In genomic region chr4:20474119-20474518, GRCh38 we compare ENCODE assay signal across 16 cellular contexts.
DNase-seq lines count a peak whose midpoint lies in the region; ATAC-seq and TF ChIP-seq lines count a peak whose summit lies in the region.
"Had no signal": no experiment of that assay in that cellular context is flagged by ENCODE, and none has a peak within 500 bp of the region (broad histone marks: within the 10 kb centered on the region; RNA-seq: fewer than 3 reads in every experiment).

No MANE protein-coding gene starts in this region.

- H3K27me3 ChIP-seq in cardiac muscle cell (no peaks in the 10 kb centered on the region), heart right ventricle (no peaks in the 10 kb centered on the region)
- H3K27me3 ChIP-seq: tibial nerve had no signal

- TF ChIP-seq CTCF in cardiac muscle cell (IDR thresholded peaks at IDR 0.05; ENCODE audit: low read depth, low read length) (no peak), heart right ventricle (IDR thresholded peaks at IDR 0.05) (no peak), fibroblast of pulmonary artery (IDR thresholded peaks at IDR 0.05; ENCODE audit: low read length, missing control alignments) (no peak)

- H3K27ac ChIP-seq in cardiac muscle cell (no peak overlapping the region), heart right ventricle (no peak overlapping the region)
- H3K27ac ChIP-seq: tibial nerve had no signal

- POLR2A ChIA-PET in naive thymus-derived CD8-positive, alpha-beta T cell (lab: Charles Lee), result no interaction called here

- no peak overlapping the region for H3K27ac Mint-ChIP-seq in activated T-cell treated with anti-CD3 and anti-CD28 coated beads, Interleukin-2, amount 50 U/mL, for 24 hours
- H3K27ac Mint-ChIP-seq in naive thymus-derived CD8-positive, alpha-beta T cell, result no peak overlapping the region
- H3K27ac Mint-ChIP-seq: activated CD4-positive, alpha-beta memory T cell treated with anti-CD3 and anti-CD28 coated beads for 36 hours had no signal

- DNase-seq in cardiac muscle cell (ENCODE audit: low read depth in 1 of 2, low spot score in 1 of 2), result peak; percentile 53 to 62
- DNase-seq in heart right ventricle, result no peak
- peak; percentile 63 for DNase-seq in fibroblast of pulmonary artery (ENCODE audit: low read depth)
- no peak for DNase-seq in activated T-cell treated with anti-CD3 and anti-CD28 coated beads, Interleukin-2, amount 50 U/mL, for 24 hours
- no peak for DNase-seq in medulla oblongata (ENCODE audit: extremely low spot score)
- no peak for DNase-seq in naive thymus-derived CD8-positive, alpha-beta T cell
- DNase-seq: activated CD4-positive, alpha-beta memory T cell treated with anti-CD3 and anti-CD28 coated beads for 36 hours; activated gamma-delta T cell; central memory CD4-positive, alpha-beta T cell; DMS 273 treated with DMSO at 0.1 percent for 48 hours; NCI-H1417; NCI-H446; posterior cingulate gyrus had no signal

- H3K4me1 Mint-ChIP-seq in activated T-cell treated with anti-CD3 and anti-CD28 coated beads, Interleukin-2, amount 50 U/mL, for 24 hours (ENCODE audit: low read depth), result no peaks in the 10 kb centered on the region
- H3K4me1 Mint-ChIP-seq in naive thymus-derived CD8-positive, alpha-beta T cell, result no peaks in the 10 kb centered on the region

- H3K9me3 Mint-ChIP-seq in activated T-cell treated with anti-CD3 and anti-CD28 coated beads, Interleukin-2, amount 50 U/mL, for 24 hours, result peaks cover 3% of the 10 kb centered on the region
- H3K9me3 Mint-ChIP-seq in naive thymus-derived CD8-positive, alpha-beta T cell, result peaks cover 0 to 6% (median 0%) of the 10 kb centered on the region in 9 donors

- no peak for ATAC-seq in heart right ventricle
- peak; percentile 44; the same call in 2 of the 3 replicates for ATAC-seq in SK-N-SH treated with all-trans-retinoic acid at 6 μM for 48 hours
- ATAC-seq in naive thymus-derived CD8-positive, alpha-beta T cell, result no peak
- ATAC-seq in HG02678 (IDR thresholded peaks at IDR 0.05; ENCODE audit: unreplicated experiment), result no peak

- H3K9me3 ChIP-seq in cardiac muscle cell (ENCODE audit: low read depth) (no peaks in the 10 kb centered on the region), heart right ventricle (no peaks in the 10 kb centered on the region)
- H3K9me3 ChIP-seq: tibial nerve had no signal

- no peaks in the 10 kb centered on the region for H3K27me3 Mint-ChIP-seq in activated T-cell treated with anti-CD3 and anti-CD28 coated beads, Interleukin-2, amount 50 U/mL, for 24 hours
- peaks cover 0 to 4% (median 0%) of the 10 kb centered on the region in 5 donors for H3K27me3 Mint-ChIP-seq in naive thymus-derived CD8-positive, alpha-beta T cell
- H3K27me3 Mint-ChIP-seq: activated CD4-positive, alpha-beta memory T cell treated with anti-CD3 and anti-CD28 coated beads for 36 hours had no signal

- no peaks in the 10 kb centered on the region for H3K36me3 Mint-ChIP-seq in activated T-cell treated with anti-CD3 and anti-CD28 coated beads, Interleukin-2, amount 50 U/mL, for 24 hours (ENCODE audit: low read depth)
- no peaks in the 10 kb centered on the region for H3K36me3 Mint-ChIP-seq in naive thymus-derived CD8-positive, alpha-beta T cell
- H3K36me3 Mint-ChIP-seq: activated CD4-positive, alpha-beta memory T cell treated with anti-CD3 and anti-CD28 coated beads for 36 hours had no signal

- H3K36me3 ChIP-seq in cardiac muscle cell (no peaks in the 10 kb centered on the region), heart right ventricle (no peaks in the 10 kb centered on the region)
- H3K36me3 ChIP-seq: tibial nerve had no signal

- H3K4me3 ChIP-seq in cardiac muscle cell, result no peak overlapping the region
- H3K4me3 ChIP-seq in heart right ventricle, result no peak overlapping the region
- H3K4me3 ChIP-seq in fibroblast of pulmonary artery (replicated peaks; ENCODE audit: low read depth, low read length), result no peak overlapping the region
- H3K4me3 ChIP-seq: tibial nerve had no signal

- intact Hi-C loops in heart right ventricle (cut with DNase I), result no loop called here

- no peak overlapping the region for H3K4me3 Mint-ChIP-seq in activated T-cell treated with anti-CD3 and anti-CD28 coated beads, Interleukin-2, amount 50 U/mL, for 24 hours
- H3K4me3 Mint-ChIP-seq in naive thymus-derived CD8-positive, alpha-beta T cell, result no peak overlapping the region
- H3K4me3 Mint-ChIP-seq: activated CD4-positive, alpha-beta memory T cell treated with anti-CD3 and anti-CD28 coated beads for 36 hours had no signal

- H3K4me1 ChIP-seq in cardiac muscle cell (ENCODE audit: low read depth) (peaks cover 8% of the 10 kb centered on the region), heart right ventricle (no peaks in the 10 kb centered on the region)
- H3K4me1 ChIP-seq: tibial nerve had no signal

TF ChIP-seq in SK-N-SH treated with all-trans-retinoic acid at 6 μM for 48 hours, 23 proteins besides CTCF, POLR2A, EP300 and RAD21:
- TF ChIP-seq ISL1 (CRISPR knock-in tag; IDR thresholded peaks at IDR 0.05), result 0 out of 2 replicates have a peak, but pooled peaks have one; percentile 18
- no peak for TF ChIP-seq ZC3H10 (CRISPR knock-in tag; IDR thresholded peaks at IDR 0.05)
- TF ChIP-seq TSHZ2 (CRISPR knock-in tag; IDR thresholded peaks at IDR 0.05), result no peak
- no peak for TF ChIP-seq ESRRG (CRISPR knock-in tag; IDR thresholded peaks at IDR 0.05)
- no peak for TF ChIP-seq SNAI2 (CRISPR knock-in tag; IDR thresholded peaks at IDR 0.05)
- no peak for TF ChIP-seq ZNF70 (CRISPR knock-in tag; IDR thresholded peaks at IDR 0.05)

Comparison
In these comparisons a context has a peak if more than half of its experiments do, and no peak if none do; other contexts are left out.
1. DNase-seq: peak in cardiac muscle cell (2 of 2) and fibroblast of pulmonary artery (single experiment); none in heart right ventricle (0 of 2), activated T-cell treated with anti-CD3 and anti-CD28 coated beads, Interleukin-2, amount 50 U/mL, for 24 hours (single experiment), medulla oblongata (single experiment) and naive thymus-derived CD8-positive, alpha-beta T cell (0 of 10).